In the genomic region with DNA sequence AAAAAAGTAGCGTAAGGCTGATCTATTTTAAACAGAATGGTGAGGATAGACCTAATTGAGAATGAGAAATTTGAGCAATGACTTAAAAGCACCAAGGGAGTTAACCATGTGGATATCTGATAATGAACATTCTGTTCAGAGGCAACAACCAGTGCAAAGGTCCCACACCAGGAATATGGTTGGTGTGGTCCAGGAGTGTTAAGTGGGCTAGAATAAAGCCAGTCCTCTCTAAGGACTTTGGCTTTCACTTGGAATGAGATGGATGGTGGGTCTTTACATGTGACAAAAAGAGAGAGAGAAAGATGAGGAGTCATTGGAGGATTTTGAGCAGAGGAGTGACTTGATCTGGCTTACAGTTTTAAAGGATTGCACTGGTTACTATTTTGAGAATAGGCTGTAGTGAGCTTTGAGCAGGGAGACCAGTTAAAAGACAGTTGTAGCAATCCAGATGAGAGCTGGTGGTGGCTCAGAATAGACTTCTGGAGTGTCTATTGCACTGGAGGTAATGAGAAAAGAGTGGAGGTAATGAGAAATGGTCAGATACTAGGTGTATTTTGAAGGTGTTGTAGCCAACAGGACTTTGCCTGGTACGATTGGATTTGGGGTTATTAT, we compare ENCODE assay signal across 20 cellular contexts.
A peak's percentile ranks its signal among the peaks of the same experiment; 100 is the strongest.
DNase-seq lines count a peak whose midpoint lies in the region; ATAC-seq and TF ChIP-seq lines count a peak whose summit lies in the region.
"Had no signal": no experiment of that assay in that cellular context is flagged by ENCODE, and none has a peak within 500 bp of the region (broad histone marks: within the 10 kb centered on the region; RNA-seq: fewer than 3 reads in every experiment).

No MANE protein-coding gene starts in this region.

- in situ Hi-C loops in GM13976 (cut with MboI; ENCODE audit: low sequenced_read_pairs, unreplicated experiment): no loop called here

- DNase-seq in activated CD8-positive, alpha-beta T cell treated with anti-CD3 and anti-CD28 coated beads for 36 hours: no peak
- DNase-seq in activated CD8-positive, alpha-beta T cell treated with anti-CD3 and anti-CD28 coated beads, Interleukin-2, amount 10 ng/mL, durations not matched to agents 7 days and 5 days: no peak
- DNase-seq in cardiac muscle cell (ENCODE audit: low read depth in 1 of 2, low spot score in 1 of 2): peak in 1 of 2 donors; percentile 32
- no peak for DNase-seq in osteocyte (ENCODE audit: extremely low spot score, unreplicated experiment)
- DNase-seq in erythroblast (lab: John Stamatoyannopoulos, UW): no peak
- no peak for DNase-seq in GM13976 (ENCODE audit: low spot score)
- no peak for DNase-seq in NCI-H82 treated with DMSO at 0.1 percent for 48 hours (lab: John Stamatoyannopoulos, UW; ENCODE audit: unreplicated experiment)
- DNase-seq: activated CD4-positive, alpha-beta T cell treated with anti-CD3 and anti-CD28 coated beads, Interleukin-2, amount 10 ng/mL, durations not matched to agents 7 days and 5 days; activated naive CD4-positive, alpha-beta T cell; C1 segment of cervical spinal cord; DMS79 treated with DMSO at 0.1 percent for 48 hours; MM.1S; NCI-H1694; NCI-H2227 treated with DMSO at 0.1 percent for 48 hours; RPMI8226 had no signal

- H3K4me3 Mint-ChIP-seq in activated CD8-positive, alpha-beta T cell treated with anti-CD3 and anti-CD28 coated beads for 36 hours: no peak overlapping the region
- no peak overlapping the region for H3K4me3 Mint-ChIP-seq in activated CD8-positive, alpha-beta T cell treated with anti-CD3 and anti-CD28 coated beads, Interleukin-2, amount 10 ng/mL, durations not matched to agents 7 days and 5 days
- H3K4me3 Mint-ChIP-seq in IgD-negative memory B cell: peak overlapping the region in 1 of 4 donors; percentile 61
- no peak overlapping the region for H3K4me3 Mint-ChIP-seq in osteocyte (ENCODE audit: unreplicated experiment)
- H3K4me3 Mint-ChIP-seq: activated CD4-positive, alpha-beta T cell treated with anti-CD3 and anti-CD28 coated beads, Interleukin-2, amount 10 ng/mL, durations not matched to agents 7 days and 5 days; nephron; stimulated activated memory B cell treated with anti-CD40 and anti-IgM and Interleukin-4, amounts not matched to agents 10 μg/mL and 1 μg/mL and 100 μg/mL, for 72 hours had no signal

- POLR2A ChIA-PET in activated CD8-positive, alpha-beta T cell treated with anti-CD3 and anti-CD28 coated beads for 36 hours (lab: Charles Lee): interaction anchor here (0.9 kb wide), 1 partner anchor 401 kb away, joined by 3 read pairs; no protein-coding TSS in a partner anchor
- POLR2A ChIA-PET in activated CD8-positive, alpha-beta T cell treated with anti-CD3 and anti-CD28 coated beads, Interleukin-2, amount 10 ng/mL, durations not matched to agents 7 days and 5 days (lab: Charles Lee): no interaction called here

- no peak overlapping the region for H3K4me3 ChIP-seq in cardiac muscle cell
- H3K4me3 ChIP-seq: gastroesophageal sphincter, lung had no signal

- TF ChIP-seq POLR2A in erythroblast (IDR thresholded peaks at IDR 0.05; ENCODE audit: low read length): no peak

- CTCF ChIA-PET in activated CD8-positive, alpha-beta T cell treated with anti-CD3 and anti-CD28 coated beads for 36 hours (lab: Charles Lee): interaction anchor here (1.3 kb wide), 1 partner anchor 147 kb away, joined by 5 read pairs; no protein-coding TSS in a partner anchor
- CTCF ChIA-PET in activated CD8-positive, alpha-beta T cell treated with anti-CD3 and anti-CD28 coated beads, Interleukin-2, amount 10 ng/mL, durations not matched to agents 7 days and 5 days (lab: Charles Lee): no interaction called here

- peaks cover 17% of the 10 kb centered on the region for H3K4me1 ChIP-seq in cardiac muscle cell (ENCODE audit: low read depth)

- peak overlapping the region; percentile 40 for H3K27ac Mint-ChIP-seq in activated CD8-positive, alpha-beta T cell treated with anti-CD3 and anti-CD28 coated beads for 36 hours
- H3K27ac Mint-ChIP-seq in activated CD8-positive, alpha-beta T cell treated with anti-CD3 and anti-CD28 coated beads, Interleukin-2, amount 10 ng/mL, durations not matched to agents 7 days and 5 days: no peak overlapping the region
- H3K27ac Mint-ChIP-seq in IgD-negative memory B cell (peak overlapping the region in 2 of 3 donors; percentile 11 to 96), osteocyte (ENCODE audit: unreplicated experiment) (peak overlapping the region; percentile 2)
- H3K27ac Mint-ChIP-seq: activated CD4-positive, alpha-beta T cell treated with anti-CD3 and anti-CD28 coated beads, Interleukin-2, amount 10 ng/mL, durations not matched to agents 7 days and 5 days; stimulated activated memory B cell treated with anti-CD40 and anti-IgM and Interleukin-4, amounts not matched to agents 10 μg/mL and 1 μg/mL and 100 μg/mL, for 72 hours had no signal

- H3K9me3 ChIP-seq in cardiac muscle cell (ENCODE audit: low read depth): no peaks in the 10 kb centered on the region
- H3K9me3 ChIP-seq: gastroesophageal sphincter had no signal

- H3K36me3 Mint-ChIP-seq in activated CD8-positive, alpha-beta T cell treated with anti-CD3 and anti-CD28 coated beads for 36 hours (ENCODE audit: low read depth): peaks cover 40% of the 10 kb centered on the region
- H3K36me3 Mint-ChIP-seq in activated CD8-positive, alpha-beta T cell treated with anti-CD3 and anti-CD28 coated beads, Interleukin-2, amount 10 ng/mL, durations not matched to agents 7 days and 5 days (ENCODE audit: low read depth): peaks cover 55% of the 10 kb centered on the region
- H3K36me3 Mint-ChIP-seq in IgD-negative memory B cell (peaks cover 8% of the 10 kb centered on the region), osteocyte (ENCODE audit: unreplicated experiment) (peaks cover 55% of the 10 kb centered on the region)

- TF ChIP-seq CTCF in activated CD8-positive, alpha-beta T cell treated with anti-CD3 and anti-CD28 coated beads for 36 hours (IDR thresholded peaks at IDR 0.05): no peak
- TF ChIP-seq CTCF in cardiac muscle cell (IDR thresholded peaks at IDR 0.05; ENCODE audit: low read depth, low read length) (no peak), osteocyte (IDR thresholded peaks at IDR 0.05) (no peak), GM13976 (IDR thresholded peaks at IDR 0.05; ENCODE audit: borderline replicate concordance, control extremely low read depth, extremely low read depth, insufficient read depth, missing control alignments) (no peak)

- ATAC-seq in activated CD8-positive, alpha-beta T cell treated with anti-CD3 and anti-CD28 coated beads for 36 hours: no peak
- no peak for ATAC-seq in activated CD8-positive, alpha-beta T cell treated with anti-CD3 and anti-CD28 coated beads, Interleukin-2, amount 10 ng/mL, durations not matched to agents 7 days and 5 days
- ATAC-seq: gastroesophageal sphincter; stimulated activated memory B cell treated with anti-CD40 and anti-IgM and Interleukin-4, amounts not matched to agents 10 μg/mL and 1 μg/mL and 100 μg/mL, for 72 hours had no signal

- H3K4me1 Mint-ChIP-seq in activated CD8-positive, alpha-beta T cell treated with anti-CD3 and anti-CD28 coated beads for 36 hours (ENCODE audit: low read depth): peaks cover 11% of the 10 kb centered on the region
- H3K4me1 Mint-ChIP-seq in activated CD8-positive, alpha-beta T cell treated with anti-CD3 and anti-CD28 coated beads, Interleukin-2, amount 10 ng/mL, durations not matched to agents 7 days and 5 days (ENCODE audit: low read depth): no peaks in the 10 kb centered on the region
- peaks cover 0 to 13% (median 3%) of the 10 kb centered on the region in 3 donors for H3K4me1 Mint-ChIP-seq in IgD-negative memory B cell
- H3K4me1 Mint-ChIP-seq in osteocyte (ENCODE audit: unreplicated experiment): peaks cover 16% of the 10 kb centered on the region
- H3K4me1 Mint-ChIP-seq: activated CD4-positive, alpha-beta T cell treated with anti-CD3 and anti-CD28 coated beads, Interleukin-2, amount 10 ng/mL, durations not matched to agents 7 days and 5 days had no signal

- H3K27me3 ChIP-seq in cardiac muscle cell: no peaks in the 10 kb centered on the region
- H3K27me3 ChIP-seq: gastroesophageal sphincter had no signal

- no peaks in the 10 kb centered on the region for H3K9me3 Mint-ChIP-seq in activated CD8-positive, alpha-beta T cell treated with anti-CD3 and anti-CD28 coated beads for 36 hours
- H3K9me3 Mint-ChIP-seq in activated CD8-positive, alpha-beta T cell treated with anti-CD3 and anti-CD28 coated beads, Interleukin-2, amount 10 ng/mL, durations not matched to agents 7 days and 5 days (ENCODE audit: insufficient read depth): no peaks in the 10 kb centered on the region
- H3K9me3 Mint-ChIP-seq in IgD-negative memory B cell: no peaks in the 10 kb centered on the region
- no peaks in the 10 kb centered on the region for H3K9me3 Mint-ChIP-seq in osteocyte (ENCODE audit: unreplicated experiment)
- H3K9me3 Mint-ChIP-seq: activated CD4-positive, alpha-beta T cell treated with anti-CD3 and anti-CD28 coated beads, Interleukin-2, amount 10 ng/mL, durations not matched to agents 7 days and 5 days; nephron; stimulated activated memory B cell treated with anti-CD40 and anti-IgM and Interleukin-4, amounts not matched to agents 10 μg/mL and 1 μg/mL and 100 μg/mL, for 72 hours had no signal

- peaks cover 64% of the 10 kb centered on the region for H3K36me3 ChIP-seq in cardiac muscle cell

- H3K27me3 Mint-ChIP-seq in activated CD8-positive, alpha-beta T cell treated with anti-CD3 and anti-CD28 coated beads for 36 hours: no peaks in the 10 kb centered on the region
- no peaks in the 10 kb centered on the region for H3K27me3 Mint-ChIP-seq in activated CD8-positive, alpha-beta T cell treated with anti-CD3 and anti-CD28 coated beads, Interleukin-2, amount 10 ng/mL, durations not matched to agents 7 days and 5 days (ENCODE audit: low read depth)
- H3K27me3 Mint-ChIP-seq in IgD-negative memory B cell (no peaks in the 10 kb centered on the region), osteocyte (ENCODE audit: unreplicated experiment) (no peaks in the 10 kb centered on the region)
- H3K27me3 Mint-ChIP-seq: activated CD4-positive, alpha-beta T cell treated with anti-CD3 and anti-CD28 coated beads, Interleukin-2, amount 10 ng/mL, durations not matched to agents 7 days and 5 days; stimulated activated memory B cell treated with anti-CD40 and anti-IgM and Interleukin-4, amounts not matched to agents 10 μg/mL and 1 μg/mL and 100 μg/mL, for 72 hours had no signal

- H3K27ac ChIP-seq in cardiac muscle cell: peak overlapping the region; percentile 79
- H3K27ac ChIP-seq: gastroesophageal sphincter had no signal

- intact Hi-C loops in activated CD8-positive, alpha-beta T cell treated with anti-CD3 and anti-CD28 coated beads for 36 hours (cut with micrococcal nuclease): no loop called here
